23 cellular contexts compared by ENCODE assay signal in the genomic region with DNA sequence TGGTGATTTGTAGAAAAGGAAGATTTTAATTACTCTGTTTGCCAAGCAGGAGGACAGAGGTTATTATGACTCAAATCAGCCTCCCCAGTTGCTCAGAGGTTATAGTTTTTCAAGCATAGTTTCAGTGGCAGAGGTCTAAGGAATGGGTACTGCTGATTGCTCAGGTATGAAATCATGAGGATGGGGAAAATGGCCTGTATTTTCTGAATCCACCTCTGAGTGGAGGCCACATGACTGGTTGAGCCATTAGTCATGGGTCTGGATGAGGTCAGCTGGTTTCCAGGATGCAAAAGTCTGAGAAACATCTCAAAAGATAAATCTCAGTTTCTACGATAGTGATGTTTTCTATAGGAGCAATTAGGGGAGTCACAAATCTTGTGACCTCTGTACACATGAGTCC.
DNase-seq lines count a peak whose midpoint lies in the region; ATAC-seq and TF ChIP-seq lines count a peak whose summit lies in the region.
"Had no signal": no experiment of that assay in that cellular context is flagged by ENCODE, and none has a peak within 500 bp of the region (broad histone marks: within the 10 kb centered on the region; RNA-seq: fewer than 3 reads in every experiment).

No MANE protein-coding gene starts in this region.

- ATAC-seq in stimulated activated naive CD8-positive, alpha-beta T cell treated with anti-CD3 and anti-CD28 coated beads, Interleukin-15, amount 100 ng/mL, for 72 hours, result peak; percentile 54
- ATAC-seq in stimulated activated naive CD8-positive, alpha-beta T cell treated with anti-CD3 and anti-CD28 coated beads, Interleukin-15, Interleukin-2, amounts not matched to agents 100 U/mL and 50 U/mL, for 24 hours, result no peak
- ATAC-seq in activated T-helper 17 cell treated with anti-CD3 and anti-CD28 coated beads, Interleukin-2, amount 50 U/mL, for 72 hours (replicated peaks), result peak; percentile 84

- CTCF ChIA-PET in HEK293T (lab: Yijun Ruan, JAX) (no interaction called here), GM10248 (lab: Yijun Ruan, JAX) (no interaction called here)

- no peaks in the 10 kb centered on the region for H3K4me1 ChIP-seq in prostate gland (replicated peaks)

- H3K27ac Mint-ChIP-seq in stimulated activated naive CD8-positive, alpha-beta T cell treated with anti-CD3 and anti-CD28 coated beads, Interleukin-15, amount 100 ng/mL, for 72 hours, result no peak overlapping the region
- H3K27ac Mint-ChIP-seq in activated T-helper 17 cell treated with anti-CD3 and anti-CD28 coated beads, Interleukin-2, amount 50 U/mL, for 72 hours, result no peak overlapping the region
- H3K27ac Mint-ChIP-seq: activated CD4-positive, alpha-beta memory T cell treated with anti-CD3 and anti-CD28 coated beads for 36 hours; activated naive CD4-positive, alpha-beta T cell treated with anti-CD3 and anti-CD28 coated beads, Interleukin-2, amount 50 U/mL, for 24 hours; CD4-positive, alpha-beta memory T cell; nephron had no signal

- H3K9me3 ChIP-seq in prostate gland, result no peaks in the 10 kb centered on the region

- no peak overlapping the region for H3K4me3 ChIP-seq in fibroblast of villous mesenchyme (ENCODE audit: low read depth, low read length)
- no peak overlapping the region for H3K4me3 ChIP-seq in prostate gland
- H3K4me3 ChIP-seq: coronary artery had no signal

- no peaks in the 10 kb centered on the region for H3K36me3 ChIP-seq in prostate gland

- POLR2A ChIA-PET in HEK293T (lab: Yijun Ruan, JAX), result no interaction called here
- POLR2A ChIA-PET in GM10248 (lab: Yijun Ruan, JAX), result no interaction called here

- intact Hi-C loops in prostate gland (cut with DNase I), result no loop called here

- H3K36me3 Mint-ChIP-seq in activated T-helper 17 cell treated with anti-CD3 and anti-CD28 coated beads, Interleukin-2, amount 50 U/mL, for 72 hours (ENCODE audit: low read depth), result no peaks in the 10 kb centered on the region
- H3K36me3 Mint-ChIP-seq: activated CD4-positive, alpha-beta memory T cell treated with anti-CD3 and anti-CD28 coated beads for 36 hours; activated naive CD4-positive, alpha-beta T cell treated with anti-CD3 and anti-CD28 coated beads, Interleukin-2, amount 50 U/mL, for 24 hours; CD4-positive, alpha-beta memory T cell had no signal

- no peak for DNase-seq in stimulated activated naive CD8-positive, alpha-beta T cell treated with anti-CD3 and anti-CD28 coated beads, Interleukin-15, amount 100 ng/mL, for 72 hours
- no peak for DNase-seq in stimulated activated naive CD8-positive, alpha-beta T cell treated with anti-CD3 and anti-CD28 coated beads, Interleukin-15, Interleukin-2, amounts not matched to agents 100 U/mL and 50 U/mL, for 24 hours
- DNase-seq in fibroblast of villous mesenchyme (ENCODE audit: low read depth), result peak; percentile 36
- DNase-seq in HEK293T (ENCODE audit: extremely low spot score), result no peak
- no peak for DNase-seq in GM10248 (ENCODE audit: extremely low spot score)
- no peak for DNase-seq in HuH-7 (ENCODE audit: low spot score)
- no peak for DNase-seq in prostate gland (ENCODE audit: low spot score)
- DNase-seq: ACHN; activated CD4-positive, alpha-beta memory T cell treated with anti-CD3 and anti-CD28 coated beads for 36 hours; activated T-cell treated with anti-CD3 and anti-CD28 coated beads for 4 hours; CD4-positive, alpha-beta memory T cell; DMS53; Karpas-422; midbrain; NCI-H1105; NCI-H526 treated with DMSO at 0.1 percent for 48 hours; posterior cingulate gyrus; Right ventricle myocardium superior; stimulated activated CD4-positive, alpha-beta T cell treated with anti-CD3 and anti-CD28 coated beads, Interleukin-2, amount 100 ng/mL, for 48 hours had no signal

- H3K9me3 Mint-ChIP-seq in stimulated activated naive CD8-positive, alpha-beta T cell treated with anti-CD3 and anti-CD28 coated beads, Interleukin-15, amount 100 ng/mL, for 72 hours, result peaks cover 0 to 8% of the 10 kb centered on the region in 2 donors
- H3K9me3 Mint-ChIP-seq in activated T-helper 17 cell treated with anti-CD3 and anti-CD28 coated beads, Interleukin-2, amount 50 U/mL, for 72 hours, result peaks cover 5% of the 10 kb centered on the region

- no peaks in the 10 kb centered on the region for H3K27me3 ChIP-seq in prostate gland (replicated peaks; ENCODE audit: insufficient read depth)

- H3K4me1 Mint-ChIP-seq in stimulated activated naive CD8-positive, alpha-beta T cell treated with anti-CD3 and anti-CD28 coated beads, Interleukin-15, amount 100 ng/mL, for 72 hours, result no peaks in the 10 kb centered on the region
- H3K4me1 Mint-ChIP-seq in activated T-helper 17 cell treated with anti-CD3 and anti-CD28 coated beads, Interleukin-2, amount 50 U/mL, for 72 hours, result no peaks in the 10 kb centered on the region
- H3K4me1 Mint-ChIP-seq: activated naive CD4-positive, alpha-beta T cell treated with anti-CD3 and anti-CD28 coated beads, Interleukin-2, amount 50 U/mL, for 24 hours; CD4-positive, alpha-beta memory T cell; nephron had no signal

- no peak overlapping the region for H3K4me3 Mint-ChIP-seq in stimulated activated naive CD8-positive, alpha-beta T cell treated with anti-CD3 and anti-CD28 coated beads, Interleukin-15, amount 100 ng/mL, for 72 hours
- no peak overlapping the region for H3K4me3 Mint-ChIP-seq in activated T-helper 17 cell treated with anti-CD3 and anti-CD28 coated beads, Interleukin-2, amount 50 U/mL, for 72 hours
- H3K4me3 Mint-ChIP-seq: activated CD4-positive, alpha-beta memory T cell treated with anti-CD3 and anti-CD28 coated beads for 36 hours; activated naive CD4-positive, alpha-beta T cell treated with anti-CD3 and anti-CD28 coated beads, Interleukin-2, amount 50 U/mL, for 24 hours; CD4-positive, alpha-beta memory T cell; nephron had no signal

- H3K27ac ChIP-seq in prostate gland, result no peak overlapping the region
- H3K27ac ChIP-seq: coronary artery had no signal

- WGBS in prostate gland, result 81% methylated on average over 1 of the region's 1 CpG

- H3K27me3 Mint-ChIP-seq in stimulated activated naive CD8-positive, alpha-beta T cell treated with anti-CD3 and anti-CD28 coated beads, Interleukin-15, amount 100 ng/mL, for 72 hours, result peaks cover 19% of the 10 kb centered on the region
- peaks cover 28% of the 10 kb centered on the region for H3K27me3 Mint-ChIP-seq in activated T-helper 17 cell treated with anti-CD3 and anti-CD28 coated beads, Interleukin-2, amount 50 U/mL, for 72 hours

- TF ChIP-seq CTCF in fibroblast of villous mesenchyme (IDR thresholded peaks at IDR 0.05; ENCODE audit: insufficient read depth, low read depth, low read length) (no peak), GM10248 (IDR thresholded peaks at IDR 0.05; ENCODE audit: control extremely low read depth, extremely low read depth, low read depth, missing control alignments) (no peak), prostate gland (IDR thresholded peaks at IDR 0.05) (no peak)

- no peak for TF ChIP-seq POLR2A in prostate gland (IDR thresholded peaks at IDR 0.05)

TF ChIP-seq in HEK293T, 16 proteins besides CTCF, POLR2A, EP300 and RAD21:
- TF ChIP-seq ARNT (IDR thresholded peaks at IDR 0.05) (no peak), ELF4 (IDR thresholded peaks at IDR 0.05) (no peak), FOXM1 (IDR thresholded peaks at IDR 0.05; ENCODE audit: borderline replicate concordance) (no peak), SUZ12 (IDR thresholded peaks at IDR 0.05) (no peak), NFRKB (IDR thresholded peaks at IDR 0.05) (no peak), SP1 (IDR thresholded peaks at IDR 0.05) (no peak), FOXK2 (IDR thresholded peaks at IDR 0.05) (no peak), CTBP1 (IDR thresholded peaks at IDR 0.05; ENCODE audit: borderline replicate concordance) (no peak), L3MBTL2 (conservative IDR thresholded peaks at IDR 0.05) (no peak), HDGF (IDR thresholded peaks at IDR 0.05; ENCODE audit: borderline replicate concordance) (no peak), LEF1 (IDR thresholded peaks at IDR 0.05; ENCODE audit: borderline replicate concordance) (no peak)
- TF ChIP-seq, protein P1, sequence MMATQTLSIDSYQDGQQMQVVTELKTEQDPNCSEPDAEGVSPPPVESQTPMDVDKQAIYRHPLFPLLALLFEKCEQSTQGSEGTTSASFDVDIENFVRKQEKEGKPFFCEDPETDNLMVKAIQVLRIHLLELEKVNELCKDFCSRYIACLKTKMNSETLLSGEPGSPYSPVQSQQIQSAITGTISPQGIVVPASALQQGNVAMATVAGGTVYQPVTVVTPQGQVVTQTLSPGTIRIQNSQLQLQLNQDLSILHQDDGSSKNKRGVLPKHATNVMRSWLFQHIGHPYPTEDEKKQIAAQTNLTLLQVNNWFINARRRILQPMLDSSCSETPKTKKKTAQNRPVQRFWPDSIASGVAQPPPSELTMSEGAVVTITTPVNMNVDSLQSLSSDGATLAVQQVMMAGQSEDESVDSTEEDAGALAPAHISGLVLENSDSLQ (IDR thresholded peaks at IDR 0.05), result no peak
